In the genomic region with DNA sequence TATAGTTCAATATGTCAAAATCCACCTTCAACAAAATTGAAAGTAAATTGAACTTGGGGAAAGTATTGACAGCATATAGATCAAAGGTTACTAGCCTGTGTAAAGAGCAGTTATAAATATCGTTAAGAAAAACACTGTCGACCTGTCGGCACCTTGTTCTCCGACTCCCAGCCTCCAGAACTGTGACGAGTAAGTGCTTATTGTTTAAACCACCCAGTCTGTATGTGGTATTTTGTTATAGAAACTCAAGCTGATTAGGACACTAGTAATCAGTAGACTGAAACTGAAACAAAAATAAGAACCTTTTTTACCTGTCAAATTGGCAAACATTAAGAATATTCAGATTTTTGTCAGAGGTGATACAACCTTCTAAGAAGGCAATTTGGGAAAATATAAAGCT, we compare ENCODE assay signal across 18 cellular contexts. TPM values are rescaled to one million over a fixed set of nuclear protein-coding genes. Genes with fewer than 3 reads are reported as not detected.
DNase-seq lines count a peak whose midpoint lies in the region; ATAC-seq and TF ChIP-seq lines count a peak whose summit lies in the region.
"Had no signal": no experiment of that assay in that cellular context is flagged by ENCODE, and none has a peak within 500 bp of the region (broad histone marks: within the 10 kb centered on the region; RNA-seq: fewer than 3 reads in every experiment).

No MANE protein-coding gene starts in this region.

- H3K4me3 ChIP-seq in CD4-positive, CD25-positive, alpha-beta regulatory T cell (ENCODE audit: low read depth, low read length): peak overlapping the region; percentile 51
- H3K4me3 ChIP-seq in liver (ENCODE audit: low read depth in 1 of 3, low read length in 3 of 3): peak overlapping the region in 1 of 3 donors; percentile 3
- H3K4me3 ChIP-seq: BLaER1 treated with 17β-estradiol and CSF1 and Interleukin-3, amounts not matched to agents 10 nM and 100 nM; HAP-1 had no signal

- H3K9me3 ChIP-seq in CD4-positive, CD25-positive, alpha-beta regulatory T cell (ENCODE audit: control insufficient read depth in 2 of 2, low read length in 2 of 2): no peaks in the 10 kb centered on the region
- H3K9me3 ChIP-seq in liver (ENCODE audit: control insufficient read depth in 4 of 4, low read length in 3 of 4): no peaks in the 10 kb centered on the region
- H3K9me3 ChIP-seq: HAP-1 had no signal

- no peak for TF ChIP-seq RAD21 in liver (IDR thresholded peaks at IDR 0.05)

- H3K27me3 Mint-ChIP-seq in activated CD4-positive, alpha-beta T cell treated with anti-CD3 and anti-CD28 coated beads, Interleukin-2, amount 10 ng/mL, durations not matched to agents 24 days and 14 days: no peaks in the 10 kb centered on the region
- no peaks in the 10 kb centered on the region for H3K27me3 Mint-ChIP-seq in CD4-positive, CD25-positive, alpha-beta regulatory T cell
- no peaks in the 10 kb centered on the region for H3K27me3 Mint-ChIP-seq in activated T-helper 2 cell treated with anti-CD3 and anti-CD28 coated beads, Interferon-gamma antibody, Interleukin-2, Interleukin-4, amounts not matched to agents 10 μg/mL and 5 μg/mL and 100 μg/mL, durations not matched to agents 14 hours and 24 hours and 36 hours (ENCODE audit: low read depth)
- H3K27me3 Mint-ChIP-seq: IgD-negative memory B cell had no signal

- no peaks in the 10 kb centered on the region for H3K27me3 ChIP-seq in CD4-positive, CD25-positive, alpha-beta regulatory T cell (ENCODE audit: control insufficient read depth, insufficient read depth, low read length)
- H3K27me3 ChIP-seq in liver (ENCODE audit: control insufficient read depth in 4 of 4, insufficient read depth in 4 of 4, low read length in 3 of 4): no peaks in the 10 kb centered on the region
- H3K27me3 ChIP-seq: BLaER1 treated with 17β-estradiol and CSF1 and Interleukin-3, amounts not matched to agents 10 nM and 100 nM had no signal

- H3K9ac ChIP-seq in liver (ENCODE audit: low read depth in 1 of 2, low read length in 2 of 2): peak overlapping the region in 1 of 2 donors; percentile 56
- H3K9ac ChIP-seq: BLaER1 treated with 17β-estradiol and CSF1 and Interleukin-3, amounts not matched to agents 10 nM and 100 nM had no signal

- peaks cover 35% of the 10 kb centered on the region for H3K36me3 ChIP-seq in CD4-positive, CD25-positive, alpha-beta regulatory T cell (ENCODE audit: control insufficient read depth, insufficient read depth, low read length)
- peaks cover 0 to 3% (median 0%) of the 10 kb centered on the region in 4 donors for H3K36me3 ChIP-seq in liver (ENCODE audit: control insufficient read depth in 4 of 4, insufficient read depth in 3 of 4, low read depth in 1 of 4, low read length in 3 of 4)

- peaks cover 3% of the 10 kb centered on the region for H3K4me1 ChIP-seq in CD4-positive, CD25-positive, alpha-beta regulatory T cell (ENCODE audit: control insufficient read depth, insufficient read depth, low read length, poor library complexity, severe bottlenecking)
- H3K4me1 ChIP-seq in liver (ENCODE audit: control insufficient read depth in 4 of 4, insufficient read depth in 4 of 4, low read length in 3 of 4): peaks cover 8 to 16% (median 12%) of the 10 kb centered on the region in 4 donors
- H3K4me1 ChIP-seq: HAP-1 had no signal

- peak; percentile 37 to 52 for ATAC-seq in CD4-positive, CD25-positive, alpha-beta regulatory T cell (ENCODE audit: low read depth in 2 of 2)

- DNase-seq in activated CD4-positive, alpha-beta T cell treated with anti-CD3 and anti-CD28 coated beads, Interleukin-2, amount 10 ng/mL, durations not matched to agents 24 days and 14 days: no peak
- no peak for DNase-seq in activated CD4-positive, alpha-beta T cell treated with anti-CD3 and anti-CD28 coated beads, Interleukin-2, amount 50 U/mL, for 1 hour
- DNase-seq in CD4-positive, CD25-positive, alpha-beta regulatory T cell: peak in 1 of 3 donors; percentile 52
- no peak for DNase-seq in activated T-helper 2 cell treated with anti-CD3 and anti-CD28 coated beads, Interferon-gamma antibody, Interleukin-2, Interleukin-4, amounts not matched to agents 10 μg/mL and 5 μg/mL and 100 μg/mL, durations not matched to agents 14 hours and 24 hours and 36 hours (ENCODE audit: low spot score)
- no peak for DNase-seq in stimulated activated CD4-positive, alpha-beta T cell treated with anti-CD3 and anti-CD28 coated beads, Interleukin-4, amount 100 ng/mL, for 24 hours
- DNase-seq in NCI-H524 treated with DMSO at 0.1 percent for 48 hours (lab: John Stamatoyannopoulos, UW): no peak
- DNase-seq: DMS79 treated with DMSO at 0.1 percent for 48 hours, NCI-H1417, NCI-H1930, NCI-H2171, NCI-H446, RPMI8226 had no signal

- no peak overlapping the region for H3K27ac Mint-ChIP-seq in activated CD4-positive, alpha-beta T cell treated with anti-CD3 and anti-CD28 coated beads, Interleukin-2, amount 10 ng/mL, durations not matched to agents 24 days and 14 days
- peak overlapping the region; percentile 63 to 84 (median 70) for H3K27ac Mint-ChIP-seq in CD4-positive, CD25-positive, alpha-beta regulatory T cell
- no peak overlapping the region for H3K27ac Mint-ChIP-seq in activated T-helper 2 cell treated with anti-CD3 and anti-CD28 coated beads, Interferon-gamma antibody, Interleukin-2, Interleukin-4, amounts not matched to agents 10 μg/mL and 5 μg/mL and 100 μg/mL, durations not matched to agents 14 hours and 24 hours and 36 hours
- H3K27ac Mint-ChIP-seq: IgD-negative memory B cell had no signal

- TF ChIP-seq CTCF in liver (IDR thresholded peaks at IDR 0.05; ENCODE audit: low read depth, low read length, missing input control): no peak

- H3K4me3 Mint-ChIP-seq in activated CD4-positive, alpha-beta T cell treated with anti-CD3 and anti-CD28 coated beads, Interleukin-2, amount 10 ng/mL, durations not matched to agents 24 days and 14 days: peak overlapping the region; percentile 55
- peak overlapping the region in 2 of 4 donors; percentile 45 to 91 for H3K4me3 Mint-ChIP-seq in CD4-positive, CD25-positive, alpha-beta regulatory T cell
- H3K4me3 Mint-ChIP-seq in activated T-helper 2 cell treated with anti-CD3 and anti-CD28 coated beads, Interferon-gamma antibody, Interleukin-2, Interleukin-4, amounts not matched to agents 10 μg/mL and 5 μg/mL and 100 μg/mL, durations not matched to agents 14 hours and 24 hours and 36 hours (ENCODE audit: low read depth): peak overlapping the region; percentile 21
- H3K4me3 Mint-ChIP-seq: IgD-negative memory B cell had no signal

- no peak overlapping the region for H3K27ac ChIP-seq in CD4-positive, CD25-positive, alpha-beta regulatory T cell (ENCODE audit: insufficient read depth, low read length, poor library complexity, severe bottlenecking)
- peak overlapping the region; percentile 51 to 54 for H3K27ac ChIP-seq in liver (ENCODE audit: low read depth in 1 of 2, low read length in 2 of 2)
- H3K27ac ChIP-seq: BLaER1 treated with 17β-estradiol and CSF1 and Interleukin-3, amounts not matched to agents 10 nM and 100 nM had no signal

- 17% methylated on average over 5 of the region's 5 CpGs for WGBS in liver

- H3K4me1 Mint-ChIP-seq in activated CD4-positive, alpha-beta T cell treated with anti-CD3 and anti-CD28 coated beads, Interleukin-2, amount 10 ng/mL, durations not matched to agents 24 days and 14 days: peaks cover 15% of the 10 kb centered on the region
- H3K4me1 Mint-ChIP-seq in CD4-positive, CD25-positive, alpha-beta regulatory T cell: peaks cover 7 to 21% (median 18%) of the 10 kb centered on the region in 4 donors
- peaks cover 21% of the 10 kb centered on the region for H3K4me1 Mint-ChIP-seq in activated T-helper 2 cell treated with anti-CD3 and anti-CD28 coated beads, Interferon-gamma antibody, Interleukin-2, Interleukin-4, amounts not matched to agents 10 μg/mL and 5 μg/mL and 100 μg/mL, durations not matched to agents 14 hours and 24 hours and 36 hours (ENCODE audit: low read depth)

- peaks cover 41% of the 10 kb centered on the region for H3K36me3 Mint-ChIP-seq in activated CD4-positive, alpha-beta T cell treated with anti-CD3 and anti-CD28 coated beads, Interleukin-2, amount 10 ng/mL, durations not matched to agents 24 days and 14 days (ENCODE audit: low read depth)
- peaks cover 41% of the 10 kb centered on the region for H3K36me3 Mint-ChIP-seq in CD4-positive, CD25-positive, alpha-beta regulatory T cell
- H3K36me3 Mint-ChIP-seq in activated T-helper 2 cell treated with anti-CD3 and anti-CD28 coated beads, Interferon-gamma antibody, Interleukin-2, Interleukin-4, amounts not matched to agents 10 μg/mL and 5 μg/mL and 100 μg/mL, durations not matched to agents 14 hours and 24 hours and 36 hours (ENCODE audit: low read depth): peaks cover 48% of the 10 kb centered on the region

- no peaks in the 10 kb centered on the region for H3K9me3 Mint-ChIP-seq in activated CD4-positive, alpha-beta T cell treated with anti-CD3 and anti-CD28 coated beads, Interleukin-2, amount 10 ng/mL, durations not matched to agents 24 days and 14 days
- no peaks in the 10 kb centered on the region for H3K9me3 Mint-ChIP-seq in CD4-positive, CD25-positive, alpha-beta regulatory T cell
- no peaks in the 10 kb centered on the region for H3K9me3 Mint-ChIP-seq in activated T-helper 2 cell treated with anti-CD3 and anti-CD28 coated beads, Interferon-gamma antibody, Interleukin-2, Interleukin-4, amounts not matched to agents 10 μg/mL and 5 μg/mL and 100 μg/mL, durations not matched to agents 14 hours and 24 hours and 36 hours
- H3K9me3 Mint-ChIP-seq: IgD-negative memory B cell had no signal

- intact Hi-C loops in activated CD4-positive, alpha-beta T cell treated with anti-CD3 and anti-CD28 coated beads, Interleukin-2, amount 10 ng/mL, durations not matched to agents 24 days and 14 days (cut with micrococcal nuclease): no loop called here
- intact Hi-C loops in activated T-helper 2 cell treated with anti-CD3 and anti-CD28 coated beads, Interferon-gamma antibody, Interleukin-2, Interleukin-4, amounts not matched to agents 10 μg/mL and 5 μg/mL and 100 μg/mL, durations not matched to agents 14 hours and 24 hours and 36 hours (cut with micrococcal nuclease): no loop called here

RNA-seq across cellular contexts. Expression of a gene that starts 17.0 kb away (rescaled TPM):
- 67.4 and 70.6 TPM in 2 replicates for total RNA-seq in activated CD4-positive, alpha-beta T cell treated with anti-CD3 and anti-CD28 coated beads, Interleukin-2, amount 10 ng/mL, durations not matched to agents 24 days and 14 days
- 101 TPM for total RNA-seq in CD4-positive, CD25-positive, alpha-beta regulatory T cell
- 10 to 100 TPM in 1 of 4 donors, 1 to 10 TPM in 3; 4.8 to 16.0 (median 6.0) TPM for polyA plus RNA-seq in CD4-positive, CD25-positive, alpha-beta regulatory T cell
- 65.3 and 71.9 TPM in 2 replicates for total RNA-seq in activated T-helper 2 cell treated with anti-CD3 and anti-CD28 coated beads, Interferon-gamma antibody, Interleukin-2, Interleukin-4, amounts not matched to agents 10 μg/mL and 5 μg/mL and 100 μg/mL, durations not matched to agents 14 hours and 24 hours and 36 hours
- 10 to 100 TPM; 23.5 to 39.8 TPM for total RNA-seq in liver
- polyA plus RNA-seq in liver: 1 to 10 TPM; 8.6 to 9.3 TPM

RNA-seq across cellular contexts. Expression of a gene that starts 17.1 kb away (rescaled TPM):
- not detected in 2 replicates for total RNA-seq in activated CD4-positive, alpha-beta T cell treated with anti-CD3 and anti-CD28 coated beads, Interleukin-2, amount 10 ng/mL, durations not matched to agents 24 days and 14 days
- total RNA-seq in CD4-positive, CD25-positive, alpha-beta regulatory T cell: not detected
- not detected for polyA plus RNA-seq in CD4-positive, CD25-positive, alpha-beta regulatory T cell
- not detected in 2 replicates for total RNA-seq in activated T-helper 2 cell treated with anti-CD3 and anti-CD28 coated beads, Interferon-gamma antibody, Interleukin-2, Interleukin-4, amounts not matched to agents 10 μg/mL and 5 μg/mL and 100 μg/mL, durations not matched to agents 14 hours and 24 hours and 36 hours
- total RNA-seq in liver: not detected
- polyA plus RNA-seq in liver: not detected
- total RNA-seq: G401, HT1080 had no signal
- polyA plus RNA-seq: IgD-negative memory B cell had no signal

Comparison
In these comparisons a context has a peak if more than half of its experiments do, and no peak if none do; other contexts are left out.
1. H3K27ac Mint-ChIP-seq: peak in CD4-positive, CD25-positive, alpha-beta regulatory T cell (3 of 3); none in activated CD4-positive, alpha-beta T cell treated with anti-CD3 and anti-CD28 coated beads, Interleukin-2, amount 10 ng/mL, durations not matched to agents 24 days and 14 days (single experiment) and activated T-helper 2 cell treated with anti-CD3 and anti-CD28 coated beads, Interferon-gamma antibody, Interleukin-2, Interleukin-4, amounts not matched to agents 10 μg/mL and 5 μg/mL and 100 μg/mL, durations not matched to agents 14 hours and 24 hours and 36 hours (single experiment).